1 cellular context compared by ENCODE assay signal in genomic region chr1:212037900-212038299, GRCh38.
A peak's percentile ranks its signal among the peaks of the same experiment; 100 is the strongest.
TF ChIP-seq lines count a peak whose summit lies in the region.

No MANE protein-coding gene starts in this region.

TF ChIP-seq in HepG2, 621 proteins besides CTCF, POLR2A, EP300 and RAD21:
- TF ChIP-seq KDM4B (CRISPR knock-in tag; IDR thresholded peaks at IDR 0.05) (no peak), SAP130 (CRISPR knock-in tag; IDR thresholded peaks at IDR 0.05; ENCODE audit: low read depth) (0 out of 2 replicates have a peak, but pooled peaks have one; percentile 32), ZNF142 (CRISPR knock-in tag; IDR thresholded peaks at IDR 0.05) (no peak)
